14 cellular contexts compared by ENCODE assay signal in the genomic region with DNA sequence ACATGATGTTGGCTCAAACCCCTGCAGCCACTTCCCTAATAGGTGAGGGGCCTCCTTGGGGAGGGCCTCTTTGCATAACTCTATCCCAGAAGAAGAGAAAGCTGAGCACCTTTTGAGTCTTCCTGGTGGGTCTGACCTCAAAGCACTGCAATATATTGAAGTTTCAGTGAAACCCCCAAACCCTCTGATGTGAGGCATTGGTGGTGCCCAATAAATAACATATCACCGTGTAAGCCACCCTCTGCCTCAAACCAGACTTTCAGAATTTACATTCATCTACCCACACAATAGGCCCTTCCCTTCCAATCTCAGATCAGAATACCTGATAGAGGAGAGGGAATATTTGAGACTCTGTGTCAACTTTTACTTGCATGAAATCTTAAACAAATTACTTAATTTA.
DNase-seq lines count a peak whose midpoint lies in the region; ATAC-seq and TF ChIP-seq lines count a peak whose summit lies in the region.
"Had no signal": no experiment of that assay in that cellular context is flagged by ENCODE, and none has a peak within 500 bp of the region (broad histone marks: within the 10 kb centered on the region; RNA-seq: fewer than 3 reads in every experiment).

No MANE protein-coding gene starts in this region.

- H3K4me2 ChIP-seq in PC-3 (ENCODE audit: low read length) (peak overlapping the region; percentile 49; the same call in 1 of the 2 replicates), mesenchymal stem cell (ENCODE audit: low read length, poor library complexity, severe bottlenecking) (no peak overlapping the region)

- no peaks in the 10 kb centered on the region for H3K4me1 Mint-ChIP-seq in activated naive CD8-positive, alpha-beta T cell treated with anti-CD3 and anti-CD28 coated beads, Interleukin-2, amount 50 U/mL, for 24 hours
- peaks cover 5% of the 10 kb centered on the region for H3K4me1 Mint-ChIP-seq in activated naive CD8-positive, alpha-beta T cell treated with anti-CD3 and anti-CD28 coated beads for 36 hours
- H3K4me1 Mint-ChIP-seq: CD14-positive monocyte had no signal

- H3K4me1 ChIP-seq in PC-3 (ENCODE audit: insufficient read depth, low read length) (peaks cover 29% of the 10 kb centered on the region), mesenchymal stem cell (ENCODE audit: control insufficient read depth, insufficient read depth, low read depth, low read length) (peaks cover 10% of the 10 kb centered on the region)

- H3K27ac Mint-ChIP-seq in activated naive CD8-positive, alpha-beta T cell treated with anti-CD3 and anti-CD28 coated beads, Interleukin-2, amount 50 U/mL, for 24 hours: no peak overlapping the region
- H3K27ac Mint-ChIP-seq in activated naive CD8-positive, alpha-beta T cell treated with anti-CD3 and anti-CD28 coated beads for 36 hours: no peak overlapping the region
- H3K27ac Mint-ChIP-seq: CD14-positive monocyte; CD8-positive, alpha-beta T cell had no signal

- H2AFZ ChIP-seq in PC-3 (ENCODE audit: low read length): no peak overlapping the region
- no peak overlapping the region for H2AFZ ChIP-seq in mesenchymal stem cell (ENCODE audit: low read depth, low read length)

- H3K9me3 ChIP-seq in PC-3 (ENCODE audit: low read length): no peaks in the 10 kb centered on the region
- H3K9me3 ChIP-seq in mesenchymal stem cell (ENCODE audit: control insufficient read depth, low read length): no peaks in the 10 kb centered on the region

- peak overlapping the region; percentile 78 for H2AK5ac ChIP-seq in mesenchymal stem cell (ENCODE audit: low read length, severe bottlenecking)

- no peak overlapping the region for H3K4ac ChIP-seq in mesenchymal stem cell (ENCODE audit: low read depth in 1 of 2, low read length in 2 of 2)

- H3K4me3 Mint-ChIP-seq in activated naive CD8-positive, alpha-beta T cell treated with anti-CD3 and anti-CD28 coated beads, Interleukin-2, amount 50 U/mL, for 24 hours: no peak overlapping the region
- H3K4me3 Mint-ChIP-seq in activated naive CD8-positive, alpha-beta T cell treated with anti-CD3 and anti-CD28 coated beads for 36 hours: no peak overlapping the region
- H3K4me3 Mint-ChIP-seq: CD14-positive monocyte; CD8-positive, alpha-beta T cell had no signal

- intact Hi-C loops in PC-3 (cut with micrococcal nuclease): no loop called here

- peaks cover 4% of the 10 kb centered on the region for H3F3A ChIP-seq in PC-3 (ENCODE audit: low read length, unreplicated experiment)

- BruUV-seq in PC-3 (replicated peaks; lab: Mats Ljungman, UMichigan): no TSS peak

- no peaks in the 10 kb centered on the region for H3K36me3 ChIP-seq in PC-3 (ENCODE audit: low read depth, low read length)
- H3K36me3 ChIP-seq in mesenchymal stem cell (ENCODE audit: control insufficient read depth in 1 of 2, insufficient read depth in 2 of 2, low read depth in 1 of 2, low read length in 2 of 2): peaks cover 0 to 9% of the 10 kb centered on the region in 2 experiments

- WGBS in mesenchymal stem cell: 67% methylated on average over 1 of the region's 1 CpG

- H2BK15ac ChIP-seq in mesenchymal stem cell (ENCODE audit: low read depth, poor library complexity, severe bottlenecking): no peak overlapping the region

- H3K18ac ChIP-seq in mesenchymal stem cell (ENCODE audit: low read depth in 1 of 2, low read length in 2 of 2): no peak overlapping the region

- CTCF ChIA-PET in PC-3 (lab: Charles Lee): no interaction called here

- no peak overlapping the region for H4K91ac ChIP-seq in mesenchymal stem cell (ENCODE audit: low read length)

- no peak overlapping the region for H2BK120ac ChIP-seq in mesenchymal stem cell (ENCODE audit: low read depth, low read length)

- H2BK5ac ChIP-seq in mesenchymal stem cell (ENCODE audit: low read depth, low read length, poor library complexity, severe bottlenecking): no peak overlapping the region

- H3K4me3 ChIP-seq in PC-3 (ENCODE audit: low read length): no peak overlapping the region
- H3K4me3 ChIP-seq in mesenchymal stem cell (ENCODE audit: insufficient read depth in 1 of 2, low read depth in 1 of 2, low read length in 2 of 2): no peak overlapping the region

- no peak overlapping the region for H3K23ac ChIP-seq in mesenchymal stem cell (ENCODE audit: low read length in 2 of 2)

- H3K27me3 Mint-ChIP-seq in activated naive CD8-positive, alpha-beta T cell treated with anti-CD3 and anti-CD28 coated beads, Interleukin-2, amount 50 U/mL, for 24 hours: no peaks in the 10 kb centered on the region
- peaks cover 5% of the 10 kb centered on the region for H3K27me3 Mint-ChIP-seq in activated naive CD8-positive, alpha-beta T cell treated with anti-CD3 and anti-CD28 coated beads for 36 hours

- peak; percentile 59 for ATAC-seq in activated naive CD8-positive, alpha-beta T cell treated with anti-CD3 and anti-CD28 coated beads, Interleukin-2, amount 50 U/mL, for 24 hours
- ATAC-seq in PC-3: no peak
- no peak for ATAC-seq in GM18858 (IDR thresholded peaks at IDR 0.05; ENCODE audit: unreplicated experiment)
- ATAC-seq: CD8-positive, alpha-beta T cell; HepG2 had no signal

- H3K27me3 ChIP-seq in PC-3 (ENCODE audit: low read length) (no peaks in the 10 kb centered on the region), mesenchymal stem cell (ENCODE audit: control insufficient read depth in 1 of 2, insufficient read depth in 1 of 2, low read length in 2 of 2) (no peaks in the 10 kb centered on the region)

- H3K9ac ChIP-seq in PC-3 (ENCODE audit: low read length): no peak overlapping the region; the same call in 1 of the 2 replicates
- H3K9ac ChIP-seq in mesenchymal stem cell (ENCODE audit: low read length): no peak overlapping the region

- no peaks in the 10 kb centered on the region for H3K9me2 ChIP-seq in PC-3 (replicated peaks; ENCODE audit: low read length)

- H3K9me3 Mint-ChIP-seq in activated naive CD8-positive, alpha-beta T cell treated with anti-CD3 and anti-CD28 coated beads, Interleukin-2, amount 50 U/mL, for 24 hours: no peaks in the 10 kb centered on the region
- no peaks in the 10 kb centered on the region for H3K9me3 Mint-ChIP-seq in activated naive CD8-positive, alpha-beta T cell treated with anti-CD3 and anti-CD28 coated beads for 36 hours
- H3K9me3 Mint-ChIP-seq: CD8-positive, alpha-beta T cell; HFFc6 had no signal

- no peak for TF ChIP-seq CTCF in PC-3 (conservative IDR thresholded peaks at IDR 0.05; ENCODE audit: low read depth, low read length)

- H4K8ac ChIP-seq in mesenchymal stem cell (ENCODE audit: low read length): no peak overlapping the region

- no peaks in the 10 kb centered on the region for H4K20me1 ChIP-seq in PC-3 (ENCODE audit: low read length)

- H3K36me3 Mint-ChIP-seq in activated naive CD8-positive, alpha-beta T cell treated with anti-CD3 and anti-CD28 coated beads, Interleukin-2, amount 50 U/mL, for 24 hours (ENCODE audit: low read depth): no peaks in the 10 kb centered on the region
- H3K36me3 Mint-ChIP-seq in activated naive CD8-positive, alpha-beta T cell treated with anti-CD3 and anti-CD28 coated beads for 36 hours: no peaks in the 10 kb centered on the region
- H3K36me3 Mint-ChIP-seq: CD14-positive monocyte; CD8-positive, alpha-beta T cell had no signal

- H3K79me1 ChIP-seq in mesenchymal stem cell (replicated peaks; ENCODE audit: low read length, poor library complexity, severe bottlenecking): no peaks in the 10 kb centered on the region

- no peaks in the 10 kb centered on the region for H3K79me2 ChIP-seq in PC-3 (ENCODE audit: low read length)

- no peak for DNase-seq in activated naive CD8-positive, alpha-beta T cell treated with anti-CD3 and anti-CD28 coated beads, Interleukin-2, amount 50 U/mL, for 24 hours
- DNase-seq in activated naive CD8-positive, alpha-beta T cell treated with anti-CD3 and anti-CD28 coated beads for 36 hours: no peak
- DNase-seq in PC-3 (peak; percentile 14), mesenchymal stem cell (no peak), glomerular visceral epithelial cell (ENCODE audit: extremely low spot score) (no peak), hippocampal formation (lab: John Stamatoyannopoulos, UW) (no peak)
- DNase-seq: CD8-positive, alpha-beta T cell; COR-L47; DMS153; DMS79 treated with DMSO at 0.1 percent for 48 hours had no signal

- peak overlapping the region; percentile 90 for H3K27ac ChIP-seq in PC-3 (ENCODE audit: low read length)
- peak overlapping the region; percentile 6 for H3K27ac ChIP-seq in mesenchymal stem cell (ENCODE audit: low read length, poor library complexity, severe bottlenecking)

- POLR2A ChIA-PET in PC-3 (lab: Charles Lee; ENCODE audit: unreplicated experiment): no interaction called here

- no peak overlapping the region for H2BK12ac ChIP-seq in mesenchymal stem cell (ENCODE audit: low read length in 2 of 2)

- no peak overlapping the region for H3K14ac ChIP-seq in mesenchymal stem cell (ENCODE audit: low read length in 2 of 2)
